In genomic region chr1:30195424-30196134, GRCh38 we compare ENCODE assay signal across 20 cellular contexts.
"Had no signal": no experiment of that assay in that cellular context is flagged by ENCODE, and none has a peak within 500 bp of the region (broad histone marks: within the 10 kb centered on the region; RNA-seq: fewer than 3 reads in every experiment).

No MANE protein-coding gene starts in this region.

- H3K27ac ChIP-seq: gastrocnemius medialis, neutrophil, sigmoid colon, suprapubic skin, thyroid gland had no signal

- H3K9me3 Mint-ChIP-seq: central memory CD8-positive, alpha-beta T cell; dendritic cell treated with granulocyte-macrophage colony-stimulating factor and Interleukin-4, amounts not matched to agents 40 ng/mL and 50 ng/mL, for 4 days; type B pancreatic cell had no signal

- H3K36me3 ChIP-seq: gastrocnemius medialis, neutrophil, sigmoid colon, suprapubic skin, thyroid gland had no signal

- H3K4me1 ChIP-seq: gastrocnemius medialis had no signal

- H3K9me3 ChIP-seq: gastrocnemius medialis, neutrophil, sigmoid colon, suprapubic skin, thyroid gland had no signal

- H3K4me1 Mint-ChIP-seq: central memory CD8-positive, alpha-beta T cell had no signal

- H3K27me3 ChIP-seq: gastrocnemius medialis, sigmoid colon, thyroid gland had no signal

- H3K4me3 ChIP-seq: gastrocnemius medialis, sigmoid colon, skin epidermis, suprapubic skin, thyroid gland had no signal

- H3K36me3 Mint-ChIP-seq: naive thymus-derived CD4-positive, alpha-beta T cell; type B pancreatic cell had no signal

- H3K27ac Mint-ChIP-seq: dendritic cell treated with granulocyte-macrophage colony-stimulating factor and Interleukin-4, amounts not matched to agents 40 ng/mL and 50 ng/mL, for 4 days; naive thymus-derived CD4-positive, alpha-beta T cell; type B pancreatic cell had no signal

- ATAC-seq: gastrocnemius medialis; left cardiac atrium; left ventricle myocardium superior; naive thymus-derived CD4-positive, alpha-beta T cell had no signal

- DNase-seq: effector CD4-positive, alpha-beta T cell; gastrocnemius medialis; glutamatergic neuron; kidney; left cardiac atrium; left ventricle myocardium superior; mammary epithelial cell; naive thymus-derived CD4-positive, alpha-beta T cell; posterior cingulate gyrus; sigmoid colon; stimulated activated CD4-positive, alpha-beta T cell treated with anti-CD3 and anti-CD28 coated beads, Interleukin-2, amount 100 ng/mL, for 24 hours; stimulated activated CD4-positive, alpha-beta T cell treated with anti-CD3 and anti-CD28 coated beads, Interleukin-4, amount 100 ng/mL, for 4 hours; stimulated activated naive CD4-positive, alpha-beta T cell treated with Interleukin-2 at 50 U/mL for 16 hours; thyroid gland had no signal

- H3K4me3 Mint-ChIP-seq: central memory CD8-positive, alpha-beta T cell; dendritic cell treated with granulocyte-macrophage colony-stimulating factor and Interleukin-4, amounts not matched to agents 40 ng/mL and 50 ng/mL, for 4 days; naive thymus-derived CD4-positive, alpha-beta T cell; type B pancreatic cell had no signal
